Comparison of ENCODE assay signal across 8 cellular contexts in the genomic region with DNA sequence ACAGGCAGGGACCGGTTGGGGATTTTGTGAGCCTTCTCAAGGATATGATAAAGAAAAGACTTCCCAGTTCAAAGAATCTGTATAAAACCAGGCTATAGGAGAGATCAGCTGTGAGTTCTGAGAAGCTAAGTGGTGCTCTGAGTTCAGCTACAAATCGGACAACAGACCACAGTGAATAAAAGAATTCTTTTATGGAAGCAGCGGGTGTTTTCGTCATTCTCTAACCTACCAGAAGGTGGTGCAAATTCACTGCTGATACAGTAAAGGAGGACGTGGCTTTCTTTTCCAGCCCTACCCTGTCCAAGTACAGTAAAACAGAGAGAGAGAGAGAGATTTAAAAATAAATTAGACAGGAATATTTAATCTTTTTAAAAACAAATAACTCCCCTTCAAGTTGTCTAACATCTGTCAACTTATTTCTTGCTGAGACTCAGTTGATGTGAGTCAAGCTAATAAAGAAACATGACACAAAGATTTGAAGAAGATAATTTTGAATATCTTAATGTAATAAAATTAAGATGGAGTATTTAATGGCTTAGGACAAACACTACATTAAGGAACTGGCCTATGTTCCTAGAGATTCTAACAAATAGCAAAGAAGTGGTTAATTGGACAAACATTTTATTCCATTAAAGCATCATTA.
DNase-seq lines count a peak whose midpoint lies in the region; ATAC-seq, FAIRE-seq and TF ChIP-seq lines count a peak whose summit lies in the region.

No MANE protein-coding gene starts in this region.

- H2AFZ ChIP-seq in GM23338, result no peak overlapping the region
- no peak overlapping the region for H2AFZ ChIP-seq in mammary epithelial cell (ENCODE audit: low read depth, low read length)

- intact Hi-C loops in mammary epithelial cell (cut with micrococcal nuclease) (loop anchor here (1.0 to 10.0 kb wide), 6 partner anchors 47 to 643 kb away; no protein-coding TSS in a partner anchor), testis (cut with DNase I; ENCODE audit: low total_unique reads) (loop anchor here (10.0 kb wide), 1 partner anchor 633 kb away; no protein-coding TSS in a partner anchor)

- H3K27me3 ChIP-seq in GM23338 (ENCODE audit: insufficient read depth), result peaks cover 42% of the 10 kb centered on the region
- H3K27me3 ChIP-seq in mammary epithelial cell (ENCODE audit: insufficient read depth, low read length), result peaks cover 24% of the 10 kb centered on the region
- no peaks in the 10 kb centered on the region for H3K27me3 ChIP-seq in testis

- 0 out of 2 replicates have a peak, but pooled peaks cover 3% of the 10 kb centered on the region for H3F3A ChIP-seq in GM23338 (replicated peaks; ENCODE audit: low read depth)

- H3K9ac ChIP-seq in mammary epithelial cell (ENCODE audit: insufficient read depth, low read length), result no peak overlapping the region

- H3K9me3 Mint-ChIP-seq in GM23338, result no peaks in the 10 kb centered on the region

- H3K79me2 ChIP-seq in GM23338 (replicated peaks; ENCODE audit: insufficient read depth), result no peaks in the 10 kb centered on the region
- no peaks in the 10 kb centered on the region for H3K79me2 ChIP-seq in mammary epithelial cell (ENCODE audit: insufficient read depth, low read length)

- WGBS in mammary epithelial cell (ENCODE audit: low coverage, missing lambda C conversion rate), result 7% methylated on average over 5 of the region's 5 CpGs
- 7 to 14% methylated on average over 5 of the region's 5 CpGs for WGBS in testis, 2 donors

- no TSS peak for BruUV-seq in mammary epithelial cell (replicated peaks; lab: Mats Ljungman, UMichigan)

- no peak overlapping the region; the same call in 1 of the 2 replicates for H3K4me2 ChIP-seq in GM23338
- no peak overlapping the region for H3K4me2 ChIP-seq in mammary epithelial cell (ENCODE audit: insufficient read depth, low read depth, low read length)

- FAIRE-seq in RCC 7860 (lab: Jason Lieb, UNC), result peak; percentile 73

- H3K4me1 ChIP-seq in GM23338 (ENCODE audit: insufficient read depth), result peaks cover 19% of the 10 kb centered on the region
- H3K4me1 ChIP-seq in mammary epithelial cell (ENCODE audit: insufficient read depth, low read length), result peaks cover 6% of the 10 kb centered on the region
- H3K4me1 ChIP-seq in testis, result no peaks in the 10 kb centered on the region

- peaks cover 33% of the 10 kb centered on the region for H3K4me1 Mint-ChIP-seq in GM23338

- in situ Hi-C loops in mammary epithelial cell (cut with MboI; ENCODE audit: low sequenced_read_pairs in 2 of 2), result loop anchor here in 1 of 2 donors (10.0 kb wide), 1 partner anchor 633 kb away; no protein-coding TSS in a partner anchor

- peak overlapping the region; percentile 84; the same call in 2 of the 3 replicates for H3K4me3 Mint-ChIP-seq in GM23338

- H3K9me3 ChIP-seq in mammary epithelial cell (replicated peaks; ENCODE audit: insufficient read depth, low read length) (peaks cover 6% of the 10 kb centered on the region), testis (no peaks in the 10 kb centered on the region)

- dilution Hi-C loops in mammary epithelial cell (cut with HindIII; ENCODE audit: low sequenced_read_pairs), result loop anchor here (5.0 kb wide), 2 partner anchors 45 to 635 kb away; no protein-coding TSS in a partner anchor

- peaks cover 32% of the 10 kb centered on the region for H3K27me3 Mint-ChIP-seq in GM23338 (ENCODE audit: insufficient read depth, low read depth, poor library complexity)

- peak; percentile 43 for ATAC-seq in GM23338

- TF ChIP-seq POLR2A in testis (IDR thresholded peaks at IDR 0.05), result no peak

- H3K36me3 ChIP-seq in GM23338 (ENCODE audit: insufficient read depth), result no peaks in the 10 kb centered on the region
- no peaks in the 10 kb centered on the region for H3K36me3 ChIP-seq in mammary epithelial cell (ENCODE audit: insufficient read depth, low read length)
- H3K36me3 ChIP-seq in testis (ENCODE audit: low read depth, missing control alignments), result no peaks in the 10 kb centered on the region

- DNase-seq in stimulated activated CD4-positive, alpha-beta T cell treated with anti-CD3 and anti-CD28 coated beads, Interleukin-2, amount 100 ng/mL, for 4 hours (ENCODE audit: low read depth), result peak; percentile 22
- no peak for DNase-seq in stimulated activated CD4-positive, alpha-beta T cell treated with anti-CD3 and anti-CD28 coated beads, Interleukin-12 subunit alpha, Interleukin-12 subunit beta, amount 100 ng/mL, for 4 hours
- DNase-seq in GM23338 (ENCODE audit: low spot score), result peak; percentile 89
- DNase-seq in LNCaP clone FGC (ENCODE audit: low read depth), result peak; percentile 40
- peak; percentile 46 for DNase-seq in RCC 7860 (ENCODE audit: low spot score)
- peak; percentile 59 for DNase-seq in mammary epithelial cell
- peak; percentile 83 for DNase-seq in kidney glomerular epithelial cell (lab: John Stamatoyannopoulos, UW)
- DNase-seq in testis, result peak; percentile 61

- no peaks in the 10 kb centered on the region for H4K20me1 ChIP-seq in GM23338 (replicated peaks; ENCODE audit: insufficient read depth)
- H4K20me1 ChIP-seq in mammary epithelial cell (ENCODE audit: insufficient read depth, low read length), result no peaks in the 10 kb centered on the region

- CTCF ChIA-PET in mammary epithelial cell (lab: Charles Lee; ENCODE audit: low non-redundant PET), result interaction anchor here (0.6 to 0.7 kb wide), 2 partner anchors 623 to 1089 kb away, joined by 3 read pairs; no protein-coding TSS in a partner anchor

- H3K27ac Mint-ChIP-seq in GM23338, result no peak overlapping the region

- H3K4me3 ChIP-seq in GM23338 (no peak overlapping the region), LNCaP clone FGC (ENCODE audit: low read depth, low read length) (no peak overlapping the region), mammary epithelial cell (replicated peaks in 1 of 3; ENCODE audit: insufficient read depth in 1 of 3, low read depth in 2 of 3, low read length in 3 of 3) (no peak overlapping the region), testis (no peak overlapping the region)

- no peaks in the 10 kb centered on the region for H3K9me2 ChIP-seq in GM23338 (ENCODE audit: insufficient read depth)

- no peaks in the 10 kb centered on the region for H3K36me3 Mint-ChIP-seq in GM23338 (ENCODE audit: low read depth)

- no peak overlapping the region for H3K27ac ChIP-seq in GM23338 (ENCODE audit: low read depth)
- no peak overlapping the region for H3K27ac ChIP-seq in mammary epithelial cell (ENCODE audit: insufficient read depth, low read depth, low read length)
- no peak overlapping the region for H3K27ac ChIP-seq in testis

- peak; percentile 81 to 90 for TF ChIP-seq CTCF in GM23338 (conservative IDR thresholded peaks at IDR 0.05; ENCODE audit: low read depth in 2 of 2)
- TF ChIP-seq CTCF in LNCaP clone FGC (IDR thresholded peaks at IDR 0.05; ENCODE audit: control insufficient read depth, extremely low read depth, insufficient read depth), result peak; percentile 73
- peak; percentile 79 to 80 for TF ChIP-seq CTCF in mammary epithelial cell (conservative IDR thresholded peaks at IDR 0.05 in 1 of 2, IDR thresholded peaks at IDR 0.05 in 1 of 2; ENCODE audit: extremely low read depth in 1 of 2, insufficient read depth in 1 of 2, low read depth in 1 of 2, low read length in 2 of 2)
- TF ChIP-seq CTCF in testis (IDR thresholded peaks at IDR 0.05), result peak in 2 of 3 experiments; percentile 50 to 59

TF ChIP-seq in GM23338, 12 proteins besides CTCF, POLR2A, EP300 and RAD21 (continues in another document):
- no peak for TF ChIP-seq ZNF331 (CRISPR knock-in tag; IDR thresholded peaks at IDR 0.05; ENCODE audit: low read depth)
- no peak for TF ChIP-seq CREB1 (CRISPR knock-in tag; IDR thresholded peaks at IDR 0.05; ENCODE audit: low read depth)
- TF ChIP-seq POLR2AphosphoS5 (IDR thresholded peaks at IDR 0.05; ENCODE audit: low read depth), result no peak
- TF ChIP-seq NANOG (IDR thresholded peaks at IDR 0.05; ENCODE audit: borderline replicate concordance), result no peak
- no peak for TF ChIP-seq STAT1 (IDR thresholded peaks at IDR 0.05; ENCODE audit: unreplicated experiment)
